ENCODE assay signal across 8 cellular contexts in genomic region chr19:23395722-23396117, GRCh38. TPM values are rescaled to one million over a fixed set of nuclear protein-coding genes. Genes with fewer than 3 reads are reported as not detected.
DNase-seq lines count a peak whose midpoint lies in the region; ATAC-seq and TF ChIP-seq lines count a peak whose summit lies in the region.
"Not testable (repeated sequence)": the region's sequence is repeated elsewhere in the genome, so short reads cannot be mapped to it uniquely, and the experiment has no call there.

No MANE protein-coding gene starts in this region.

- not testable (repeated sequence) for H3K27me3 ChIP-seq in OCI-LY3 (ENCODE audit: low read depth, low read length); mammary epithelial cell (ENCODE audit: insufficient read depth, low read length); gastroesophageal sphincter; gastrocnemius medialis; vagina

- H3K36me3 ChIP-seq in OCI-LY3 (replicated peaks; ENCODE audit: low read depth, low read length), result peaks cover 33% of the 10 kb centered on the region
- H3K36me3 ChIP-seq in mammary epithelial cell (ENCODE audit: insufficient read depth, low read length); gastroesophageal sphincter; gastrocnemius medialis; vagina: not testable (repeated sequence)

- not testable (repeated sequence) for H3K27ac ChIP-seq in OCI-LY3 (ENCODE audit: low read length); mammary epithelial cell (ENCODE audit: insufficient read depth, low read depth, low read length)
- H3K27ac ChIP-seq in gastroesophageal sphincter (peak overlapping the region in 3 of 4 donors; percentile 87 to 93 (median 91)), gastrocnemius medialis (peak overlapping the region; percentile 88 to 98 (median 94)), vagina (peak overlapping the region; percentile 66)

- not testable (repeated sequence) for H3K4me1 ChIP-seq in OCI-LY3 (ENCODE audit: low read length); mammary epithelial cell (ENCODE audit: insufficient read depth, low read length)
- H3K4me1 ChIP-seq in gastroesophageal sphincter, result peaks cover 0 to 44% (median 13%) of the 10 kb centered on the region in 3 donors
- H3K4me1 ChIP-seq in gastrocnemius medialis, result peaks cover 33% of the 10 kb centered on the region in 2 donors
- peaks cover 45% of the 10 kb centered on the region for H3K4me1 ChIP-seq in vagina

- in situ Hi-C loops in mammary epithelial cell (cut with MboI; ENCODE audit: low sequenced_read_pairs in 2 of 2), result not testable (repeated sequence)
- in situ Hi-C loops in gastrocnemius medialis (cut with MboI; ENCODE audit: low sequenced_read_pairs in 4 of 4), result loop anchor here in 1 of 4 donors (25.0 kb wide), 1 partner anchor 133 kb away; the partner anchor contains the start of gene ZNF724

- H3K4me1 Mint-ChIP-seq in naive B cell, result peaks cover 16 to 51% (median 29%) of the 10 kb centered on the region in 3 donors

- TF ChIP-seq POLR2A in gastroesophageal sphincter (IDR thresholded peaks at IDR 0.05); gastrocnemius medialis (IDR thresholded peaks at IDR 0.05); vagina (IDR thresholded peaks at IDR 0.05): not testable (repeated sequence)

- not testable (repeated sequence) for H4K20me1 ChIP-seq in OCI-LY3 (ENCODE audit: insufficient read depth, low read length); mammary epithelial cell (ENCODE audit: insufficient read depth, low read length)

- peak overlapping the region in 5 of 6 donors; percentile 97 to 99 (median 99) for H3K27ac Mint-ChIP-seq in naive B cell

- WGBS in mammary epithelial cell (ENCODE audit: low coverage, missing lambda C conversion rate), result 91% methylated on average over 9 of the region's 10 CpGs
- WGBS in gastroesophageal sphincter (ENCODE audit: low coverage in 1 of 2), 2 donors, result 87 to 89% methylated on average over 6 to 8 of the region's 10 CpGs

- H3K79me2 ChIP-seq in OCI-LY3 (ENCODE audit: low read length), result peaks cover 46% of the 10 kb centered on the region
- H3K79me2 ChIP-seq in mammary epithelial cell (ENCODE audit: insufficient read depth, low read length), result peaks cover 44% of the 10 kb centered on the region

- not testable (repeated sequence) for H3K9ac ChIP-seq in OCI-LY3 (ENCODE audit: low read length); mammary epithelial cell (ENCODE audit: insufficient read depth, low read length)

- TF ChIP-seq EP300 in gastroesophageal sphincter (IDR thresholded peaks at IDR 0.05), result not testable (repeated sequence)

- H3K4me3 Mint-ChIP-seq in naive B cell, result peak overlapping the region in 7 of 8 donors; percentile 45 to 100 (median 99)

- H3K27me3 Mint-ChIP-seq in naive B cell, result not testable (repeated sequence)

- intact Hi-C loops in mammary epithelial cell (cut with micrococcal nuclease) (loop anchor here (2.0 to 10.0 kb wide), 3 partner anchors 121 to 292 kb away; partner anchors contain the start of gene ZNF675), gastrocnemius medialis (cut with DNase I; ENCODE audit: low total_unique reads) (loop anchor here (2.0 kb wide), 2 partner anchors 123 to 291 kb away; partner anchors contain the start of gene ZNF675)
- intact Hi-C loops in vagina (cut with DNase I), result not testable (repeated sequence)

- H3K4me3 ChIP-seq in OCI-LY3 (ENCODE audit: low read length) (peak overlapping the region; percentile 88), gastroesophageal sphincter (peak overlapping the region; percentile 53 to 65), gastrocnemius medialis (peak overlapping the region; percentile 70 to 94 (median 86)), vagina (peak overlapping the region in 1 of 2 donors; percentile 78)
- not testable (repeated sequence) for H3K4me3 ChIP-seq in mammary epithelial cell (replicated peaks in 1 of 3; ENCODE audit: insufficient read depth in 1 of 3, low read depth in 2 of 3, low read length in 3 of 3)

- dilution Hi-C loops in mammary epithelial cell (cut with HindIII; ENCODE audit: low sequenced_read_pairs), result not testable (repeated sequence)

- H2AFZ ChIP-seq in OCI-LY3 (ENCODE audit: low read depth, low read length) (peak overlapping the region; percentile 43; the same call in 1 of the 2 replicates), mammary epithelial cell (ENCODE audit: low read depth, low read length) (peak overlapping the region; percentile 48)

- ATAC-seq in GM18858 (IDR thresholded peaks at IDR 0.05; ENCODE audit: unreplicated experiment), result peak; percentile 2
- not testable (repeated sequence) for ATAC-seq in gastroesophageal sphincter; naive B cell (ENCODE audit: low read depth in 2 of 2); gastrocnemius medialis

- BruUV-seq in mammary epithelial cell (replicated peaks; lab: Mats Ljungman, UMichigan), result not testable (repeated sequence)

- DNase-seq in activated CD8-positive, alpha-beta memory T cell treated with anti-CD3 and anti-CD28 coated beads for 24 hours, result peak; percentile 59
- DNase-seq in mammary epithelial cell; naive B cell; gastrocnemius medialis; vagina (ENCODE audit: extremely low spot score in 2 of 2): not testable (repeated sequence)

- not testable (repeated sequence) for H3K36me3 Mint-ChIP-seq in naive B cell

- not testable (repeated sequence) for H3K9me3 Mint-ChIP-seq in naive B cell

- CTCF ChIA-PET in mammary epithelial cell (lab: Charles Lee; ENCODE audit: low non-redundant PET), result not testable (repeated sequence)

- peaks cover 17% of the 10 kb centered on the region; the same call in 1 of the 2 replicates for H3K9me3 ChIP-seq in OCI-LY3 (ENCODE audit: insufficient read depth, low read length)
- not testable (repeated sequence) for H3K9me3 ChIP-seq in mammary epithelial cell (replicated peaks; ENCODE audit: insufficient read depth, low read length); gastroesophageal sphincter; gastrocnemius medialis; vagina

- TF ChIP-seq CTCF in OCI-LY3 (IDR thresholded peaks at IDR 0.05; ENCODE audit: low read depth, low read length); mammary epithelial cell (conservative IDR thresholded peaks at IDR 0.05 in 1 of 2, IDR thresholded peaks at IDR 0.05 in 1 of 2; ENCODE audit: extremely low read depth in 1 of 2, insufficient read depth in 1 of 2, low read depth in 1 of 2, low read length in 2 of 2); gastroesophageal sphincter (IDR thresholded peaks at IDR 0.05); gastrocnemius medialis (IDR thresholded peaks at IDR 0.05 in 4 of 5, conservative IDR thresholded peaks at IDR 0.05 in 1 of 5); vagina (IDR thresholded peaks at IDR 0.05): not testable (repeated sequence)

- peak overlapping the region; percentile 31 for H3K4me2 ChIP-seq in OCI-LY3 (ENCODE audit: low read length)
- H3K4me2 ChIP-seq in mammary epithelial cell (ENCODE audit: insufficient read depth, low read depth, low read length), result not testable (repeated sequence)

RNA-seq across cellular contexts. Expression of gene ZNF91, which starts 0.4 kb away (rescaled TPM):
- total RNA-seq in mammary epithelial cell, result 10 to 100 TPM; 27.8 to 43.7 TPM
- polyA plus RNA-seq in mammary epithelial cell, result 8.4 TPM
- 34.1 TPM for polyA minus RNA-seq in mammary epithelial cell
- 10 to 100 TPM; 19.6 to 72.2 (median 36.7) TPM for total RNA-seq in gastroesophageal sphincter
- 10 to 100 TPM; 17.6 to 48.5 (median 40.6) TPM for polyA plus RNA-seq in naive B cell (ENCODE audit: low read depth in 6 of 6)
- total RNA-seq in gastrocnemius medialis, result 10 to 100 TPM; 44.3 to 71.1 (median 59.0) TPM
- 81.0 TPM for total RNA-seq in vagina
